ENCODE assay signal across 12 cellular contexts in genomic region chr22:23820748-23821211, GRCh38. TPM values are rescaled to one million over a fixed set of nuclear protein-coding genes. Genes with fewer than 3 reads are reported as not detected.
A peak's percentile ranks its signal among the peaks of the same experiment; 100 is the strongest.
DNase-seq lines count a peak whose midpoint lies in the region; ATAC-seq, FAIRE-seq and TF ChIP-seq lines count a peak whose summit lies in the region.
"Had no signal": no experiment of that assay in that cellular context is flagged by ENCODE, and none has a peak within 500 bp of the region (broad histone marks: within the 10 kb centered on the region; RNA-seq: fewer than 3 reads in every experiment).

No MANE protein-coding gene starts in this region.

- no peak overlapping the region for H3K4me3 ChIP-seq in HUES6 (ENCODE audit: low read depth, low read length)
- no peak overlapping the region for H3K4me3 ChIP-seq in small intestine (ENCODE audit: low read depth in 1 of 2, low read length in 2 of 2)
- H3K4me3 ChIP-seq: esophagus squamous epithelium had no signal

- H3K27ac Mint-ChIP-seq in activated CD8-positive, alpha-beta memory T cell treated with anti-CD3 and anti-CD28 coated beads, Interleukin-2, amount 10 ng/mL, durations not matched to agents 7 days and 5 days = peak overlapping the region; percentile 92
- H3K27ac Mint-ChIP-seq in activated T-helper 2 cell treated with anti-CD3 and anti-CD28 coated beads, Interferon-gamma antibody, Interleukin-2, Interleukin-4, amounts not matched to agents 10 μg/mL and 5 μg/mL and 100 μg/mL, durations not matched to agents 14 hours and 24 hours and 36 hours = peak overlapping the region; percentile 74
- no peak overlapping the region for H3K27ac Mint-ChIP-seq in osteocyte (ENCODE audit: unreplicated experiment)

- peaks cover 59% of the 10 kb centered on the region for H3K4me1 Mint-ChIP-seq in activated CD8-positive, alpha-beta memory T cell treated with anti-CD3 and anti-CD28 coated beads, Interleukin-2, amount 10 ng/mL, durations not matched to agents 7 days and 5 days
- peaks cover 26% of the 10 kb centered on the region for H3K4me1 Mint-ChIP-seq in activated T-helper 2 cell treated with anti-CD3 and anti-CD28 coated beads, Interferon-gamma antibody, Interleukin-2, Interleukin-4, amounts not matched to agents 10 μg/mL and 5 μg/mL and 100 μg/mL, durations not matched to agents 14 hours and 24 hours and 36 hours (ENCODE audit: low read depth)
- peaks cover 23% of the 10 kb centered on the region for H3K4me1 Mint-ChIP-seq in osteocyte (ENCODE audit: unreplicated experiment)

- H3K27me3 Mint-ChIP-seq in activated CD8-positive, alpha-beta memory T cell treated with anti-CD3 and anti-CD28 coated beads, Interleukin-2, amount 10 ng/mL, durations not matched to agents 7 days and 5 days = no peaks in the 10 kb centered on the region
- no peaks in the 10 kb centered on the region for H3K27me3 Mint-ChIP-seq in activated T-helper 2 cell treated with anti-CD3 and anti-CD28 coated beads, Interferon-gamma antibody, Interleukin-2, Interleukin-4, amounts not matched to agents 10 μg/mL and 5 μg/mL and 100 μg/mL, durations not matched to agents 14 hours and 24 hours and 36 hours (ENCODE audit: low read depth)
- no peaks in the 10 kb centered on the region for H3K27me3 Mint-ChIP-seq in osteocyte (ENCODE audit: unreplicated experiment)

- peak; percentile 90 for DNase-seq in activated CD8-positive, alpha-beta memory T cell treated with anti-CD3 and anti-CD28 coated beads, Interleukin-2, amount 10 ng/mL, durations not matched to agents 7 days and 5 days
- DNase-seq in activated CD8-positive, alpha-beta memory T cell treated with anti-CD3 and anti-CD28 coated beads for 24 hours = no peak
- peak; percentile 28 for DNase-seq in activated T-helper 2 cell treated with anti-CD3 and anti-CD28 coated beads, Interferon-gamma antibody, Interleukin-2, Interleukin-4, amounts not matched to agents 10 μg/mL and 5 μg/mL and 100 μg/mL, durations not matched to agents 14 hours and 24 hours and 36 hours (ENCODE audit: low spot score)
- peak; percentile 14 for DNase-seq in small intestine
- DNase-seq in frontal cortex (ENCODE audit: low spot score in 2 of 2) = no peak
- no peak for DNase-seq in osteocyte (ENCODE audit: extremely low spot score, unreplicated experiment)
- DNase-seq: activated CD4-positive, CD25-positive, alpha-beta regulatory T cell treated with anti-CD3 and anti-CD28 coated beads, Interleukin-2, amount 50 U/mL, for 72 hours; esophagus squamous epithelium had no signal

- H3K4me3 Mint-ChIP-seq in activated CD8-positive, alpha-beta memory T cell treated with anti-CD3 and anti-CD28 coated beads, Interleukin-2, amount 10 ng/mL, durations not matched to agents 7 days and 5 days = peak overlapping the region; percentile 52
- H3K4me3 Mint-ChIP-seq in activated T-helper 2 cell treated with anti-CD3 and anti-CD28 coated beads, Interferon-gamma antibody, Interleukin-2, Interleukin-4, amounts not matched to agents 10 μg/mL and 5 μg/mL and 100 μg/mL, durations not matched to agents 14 hours and 24 hours and 36 hours (ENCODE audit: low read depth) = no peak overlapping the region
- no peak overlapping the region for H3K4me3 Mint-ChIP-seq in osteocyte (ENCODE audit: unreplicated experiment)

- H3K4me1 ChIP-seq in HUES6 (ENCODE audit: control insufficient read depth, insufficient read depth, low read length) (no peaks in the 10 kb centered on the region; the same call in 1 of the 2 replicates), small intestine (ENCODE audit: control insufficient read depth in 2 of 2, insufficient read depth in 1 of 2, low read depth in 1 of 2, low read length in 1 of 2) (no peaks in the 10 kb centered on the region)

- no peak for FAIRE-seq in small intestine (lab: Jason Lieb, UNC)
- no peak for FAIRE-seq in frontal cortex (lab: Jason Lieb, UNC)
- FAIRE-seq: H54 had no signal

- H3K27ac ChIP-seq in HUES6 (ENCODE audit: low read depth, low read length) (peak overlapping the region; percentile 33; the same call in 1 of the 2 replicates), small intestine (ENCODE audit: low read depth in 1 of 2, low read length in 1 of 2) (peak overlapping the region in 1 of 2 donors; percentile 30)
- H3K27ac ChIP-seq: esophagus squamous epithelium had no signal

- H3K27me3 ChIP-seq in HUES6 (ENCODE audit: control insufficient read depth, insufficient read depth, low read length) (no peaks in the 10 kb centered on the region), small intestine (ENCODE audit: control insufficient read depth in 2 of 2, insufficient read depth in 2 of 2, low read length in 2 of 2) (no peaks in the 10 kb centered on the region)
- H3K27me3 ChIP-seq: esophagus squamous epithelium had no signal

- CTCF ChIA-PET in activated CD8-positive, alpha-beta memory T cell treated with anti-CD3 and anti-CD28 coated beads, Interleukin-2, amount 10 ng/mL, durations not matched to agents 7 days and 5 days (lab: Charles Lee) = interaction anchor here (0.8 to 3.2 kb wide), 10 partner anchors 11 to 91 kb away, joined by 3 to 19 read pairs (median 4); partner anchors contain the start of genes CHCHD10, MIF and SLC2A11

- ATAC-seq in activated CD8-positive, alpha-beta memory T cell treated with anti-CD3 and anti-CD28 coated beads, Interleukin-2, amount 10 ng/mL, durations not matched to agents 7 days and 5 days = peak; percentile 95
- ATAC-seq in HG03045 (IDR thresholded peaks at IDR 0.05; ENCODE audit: unreplicated experiment) = no peak

- H3K9me3 Mint-ChIP-seq in activated CD8-positive, alpha-beta memory T cell treated with anti-CD3 and anti-CD28 coated beads, Interleukin-2, amount 10 ng/mL, durations not matched to agents 7 days and 5 days (ENCODE audit: low read depth) = no peaks in the 10 kb centered on the region
- no peaks in the 10 kb centered on the region for H3K9me3 Mint-ChIP-seq in activated T-helper 2 cell treated with anti-CD3 and anti-CD28 coated beads, Interferon-gamma antibody, Interleukin-2, Interleukin-4, amounts not matched to agents 10 μg/mL and 5 μg/mL and 100 μg/mL, durations not matched to agents 14 hours and 24 hours and 36 hours
- no peaks in the 10 kb centered on the region for H3K9me3 Mint-ChIP-seq in osteocyte (ENCODE audit: unreplicated experiment)

- H3K9ac ChIP-seq in HUES6 (ENCODE audit: low read length) = no peak overlapping the region

- WGBS in small intestine, 3 donors = 41 to 50% (median 41%) methylated on average over 4 of the region's 4 CpGs

- no peak for TF ChIP-seq CTCF in osteocyte (IDR thresholded peaks at IDR 0.05)

- H3K9me3 ChIP-seq in HUES6 (ENCODE audit: control insufficient read depth, insufficient read depth, low read depth, low read length) (no peaks in the 10 kb centered on the region), small intestine (ENCODE audit: control insufficient read depth, low read depth) (no peaks in the 10 kb centered on the region)
- H3K9me3 ChIP-seq: esophagus squamous epithelium had no signal

- peaks cover 69% of the 10 kb centered on the region for H3K36me3 Mint-ChIP-seq in activated CD8-positive, alpha-beta memory T cell treated with anti-CD3 and anti-CD28 coated beads, Interleukin-2, amount 10 ng/mL, durations not matched to agents 7 days and 5 days
- peaks cover 78% of the 10 kb centered on the region for H3K36me3 Mint-ChIP-seq in activated T-helper 2 cell treated with anti-CD3 and anti-CD28 coated beads, Interferon-gamma antibody, Interleukin-2, Interleukin-4, amounts not matched to agents 10 μg/mL and 5 μg/mL and 100 μg/mL, durations not matched to agents 14 hours and 24 hours and 36 hours (ENCODE audit: low read depth)
- H3K36me3 Mint-ChIP-seq in osteocyte (ENCODE audit: unreplicated experiment) = peaks cover 48% of the 10 kb centered on the region

- peaks cover 96% of the 10 kb centered on the region for H3K36me3 ChIP-seq in HUES6 (ENCODE audit: control insufficient read depth, insufficient read depth, low read length)
- peaks cover 22 to 33% of the 10 kb centered on the region in 2 donors for H3K36me3 ChIP-seq in small intestine (ENCODE audit: control insufficient read depth in 2 of 2, insufficient read depth in 2 of 2, low read length in 2 of 2)

- intact Hi-C loops in activated T-helper 2 cell treated with anti-CD3 and anti-CD28 coated beads, Interferon-gamma antibody, Interleukin-2, Interleukin-4, amounts not matched to agents 10 μg/mL and 5 μg/mL and 100 μg/mL, durations not matched to agents 14 hours and 24 hours and 36 hours (cut with micrococcal nuclease) = no loop called here

RNA-seq across cellular contexts. Expression of gene DERL3, which starts 18.0 kb away (rescaled TPM):
- 10 to 100 TPM; 14.6 to 18.1 TPM for total RNA-seq in activated CD8-positive, alpha-beta memory T cell treated with anti-CD3 and anti-CD28 coated beads, Interleukin-2, amount 10 ng/mL, durations not matched to agents 7 days and 5 days
- 10.3 TPM in 2 replicates for total RNA-seq in activated T-helper 2 cell treated with anti-CD3 and anti-CD28 coated beads, Interferon-gamma antibody, Interleukin-2, Interleukin-4, amounts not matched to agents 10 μg/mL and 5 μg/mL and 100 μg/mL, durations not matched to agents 14 hours and 24 hours and 36 hours
- polyA plus RNA-seq in small intestine = 10 to 100 TPM in 2 of 3 donors, 1 to 10 TPM in 1; 2.0 to 33.0 (median 24.3) TPM
- total RNA-seq in frontal cortex (0.82 TPM), osteocyte (0.52 and 0.56 TPM in 2 replicates)
- total RNA-seq: MCF 10A had no signal

RNA-seq across cellular contexts. Expression of gene SMARCB1, which starts 34.0 kb away (rescaled TPM):
- total RNA-seq in activated CD8-positive, alpha-beta memory T cell treated with anti-CD3 and anti-CD28 coated beads, Interleukin-2, amount 10 ng/mL, durations not matched to agents 7 days and 5 days = 100 to 1,000 TPM; 117 to 137 TPM
- total RNA-seq in activated T-helper 2 cell treated with anti-CD3 and anti-CD28 coated beads, Interferon-gamma antibody, Interleukin-2, Interleukin-4, amounts not matched to agents 10 μg/mL and 5 μg/mL and 100 μg/mL, durations not matched to agents 14 hours and 24 hours and 36 hours = 94.1 and 96.4 TPM in 2 replicates
- polyA plus RNA-seq in small intestine = 10 to 100 TPM; 29.3 to 74.3 (median 36.2) TPM
- total RNA-seq in frontal cortex (25.7 TPM), osteocyte (126 and 127 TPM in 2 replicates)

RNA-seq across cellular contexts. Expression of gene SLC2A11, which starts 36.9 kb away (rescaled TPM):
- 10 to 100 TPM in 1 of 2 experiments, 1 to 10 TPM in 1; 8.1 to 10.7 TPM for total RNA-seq in activated CD8-positive, alpha-beta memory T cell treated with anti-CD3 and anti-CD28 coated beads, Interleukin-2, amount 10 ng/mL, durations not matched to agents 7 days and 5 days
- 9.4 and 9.6 TPM in 2 replicates for total RNA-seq in activated T-helper 2 cell treated with anti-CD3 and anti-CD28 coated beads, Interferon-gamma antibody, Interleukin-2, Interleukin-4, amounts not matched to agents 10 μg/mL and 5 μg/mL and 100 μg/mL, durations not matched to agents 14 hours and 24 hours and 36 hours
- polyA plus RNA-seq in small intestine = 1 to 10 TPM; 3.6 to 6.5 (median 5.4) TPM
- 11.4 TPM for total RNA-seq in frontal cortex
- 19.0 and 22.6 TPM in 2 replicates for total RNA-seq in osteocyte

RNA-seq across cellular contexts. Expression of gene MMP11, which starts 48.1 kb away (rescaled TPM):
- total RNA-seq in activated CD8-positive, alpha-beta memory T cell treated with anti-CD3 and anti-CD28 coated beads, Interleukin-2, amount 10 ng/mL, durations not matched to agents 7 days and 5 days = 1 to 10 TPM in 1 of 2 experiments, under 1 TPM in 1; 0.91 to 1.0 TPM
- 0.87 and 1.0 TPM in 2 replicates for total RNA-seq in activated T-helper 2 cell treated with anti-CD3 and anti-CD28 coated beads, Interferon-gamma antibody, Interleukin-2, Interleukin-4, amounts not matched to agents 10 μg/mL and 5 μg/mL and 100 μg/mL, durations not matched to agents 14 hours and 24 hours and 36 hours
- polyA plus RNA-seq in small intestine = 1 to 10 TPM in 2 of 3 donors, not detected in 1; 1.1 to 1.7 TPM
- total RNA-seq in frontal cortex = 18.8 TPM
- 72.5 and 76.5 TPM in 2 replicates for total RNA-seq in osteocyte

RNA-seq across cellular contexts. Expression of gene CHCHD10, which starts 53.0 kb away (rescaled TPM):
- total RNA-seq in activated CD8-positive, alpha-beta memory T cell treated with anti-CD3 and anti-CD28 coated beads, Interleukin-2, amount 10 ng/mL, durations not matched to agents 7 days and 5 days = 100 to 1,000 TPM; 155 to 159 TPM
- total RNA-seq in activated T-helper 2 cell treated with anti-CD3 and anti-CD28 coated beads, Interferon-gamma antibody, Interleukin-2, Interleukin-4, amounts not matched to agents 10 μg/mL and 5 μg/mL and 100 μg/mL, durations not matched to agents 14 hours and 24 hours and 36 hours = 108 and 111 TPM in 2 replicates
- polyA plus RNA-seq in small intestine = 100 to 1,000 TPM; 212 to 544 (median 351) TPM
- total RNA-seq in frontal cortex = 5.3 TPM
- total RNA-seq in osteocyte = 30.6 and 34.0 TPM in 2 replicates

Comparison
In these comparisons a context has a peak if more than half of its experiments do, and no peak if none do; other contexts are left out.
1. DNase-seq: peak in activated CD8-positive, alpha-beta memory T cell treated with anti-CD3 and anti-CD28 coated beads, Interleukin-2, amount 10 ng/mL, durations not matched to agents 7 days and 5 days (single experiment), activated T-helper 2 cell treated with anti-CD3 and anti-CD28 coated beads, Interferon-gamma antibody, Interleukin-2, Interleukin-4, amounts not matched to agents 10 μg/mL and 5 μg/mL and 100 μg/mL, durations not matched to agents 14 hours and 24 hours and 36 hours (single experiment) and small intestine (single experiment); none in activated CD8-positive, alpha-beta memory T cell treated with anti-CD3 and anti-CD28 coated beads for 24 hours (single experiment), frontal cortex (0 of 2) and osteocyte (single experiment).